Comparison of ENCODE assay signal across 15 cellular contexts in genomic region chr14:76784266-76784874, GRCh38. TPM values are rescaled to one million over a fixed set of nuclear protein-coding genes. Genes with fewer than 3 reads are reported as not detected.
A peak's percentile ranks its signal among the peaks of the same experiment; 100 is the strongest.
DNase-seq lines count a peak whose midpoint lies in the region; ATAC-seq and TF ChIP-seq lines count a peak whose summit lies in the region.
"Had no signal": no experiment of that assay in that cellular context is flagged by ENCODE, and none has a peak within 500 bp of the region (broad histone marks: within the 10 kb centered on the region; RNA-seq: fewer than 3 reads in every experiment).

No MANE protein-coding gene starts in this region.

- H3K4me1 ChIP-seq in CD4-positive, alpha-beta memory T cell (ENCODE audit: insufficient read depth, low read length), result peaks cover 25% of the 10 kb centered on the region

- TF ChIP-seq CTCF in dorsolateral prefrontal cortex (IDR thresholded peaks at IDR 0.05 in 54 of 56, conservative IDR thresholded peaks at IDR 0.05 in 2 of 56; ENCODE audit: low read depth in 1 of 56, partially characterized antibody in 56 of 56), result no peak
- no peak for TF ChIP-seq CTCF in neural crest cell (conservative IDR thresholded peaks at IDR 0.05)

- CTCF ChIA-PET in CD4-positive, alpha-beta memory T cell (lab: Charles Lee; ENCODE audit: partially characterized antibody), result interaction anchor here (1.0 to 10.5 kb wide), 16 partner anchors 13 to 284 kb away, joined by 3 to 209 read pairs (median 6); partner anchors contain the start of genes ANGEL1 and VASH1

- H3K27me3 Mint-ChIP-seq in CD4-positive, alpha-beta memory T cell, result no peaks in the 10 kb centered on the region
- no peaks in the 10 kb centered on the region for H3K27me3 Mint-ChIP-seq in neural crest cell (ENCODE audit: low read depth)

- DNase-seq in CD4-positive, alpha-beta memory T cell, result no peak
- peak in 1 of 10 donors; percentile 26 for DNase-seq in dorsolateral prefrontal cortex
- no peak for DNase-seq in neural crest cell (ENCODE audit: low read depth, low spot score)
- DNase-seq in left colon, result no peak
- no peak for DNase-seq in OCI-M1 (lab: John Stamatoyannopoulos, UW)

- peak overlapping the region; percentile 35 to 95 (median 82) for H3K27ac Mint-ChIP-seq in CD4-positive, alpha-beta memory T cell
- H3K27ac Mint-ChIP-seq in neural crest cell (ENCODE audit: unreplicated experiment), result no peak overlapping the region

- H3K27me3 ChIP-seq in CD4-positive, alpha-beta memory T cell (ENCODE audit: insufficient read depth, low read length), result no peaks in the 10 kb centered on the region
- no peaks in the 10 kb centered on the region for H3K27me3 ChIP-seq in dorsolateral prefrontal cortex
- H3K27me3 ChIP-seq: pancreas had no signal

- POLR2A ChIA-PET in CD4-positive, alpha-beta memory T cell (lab: Charles Lee; ENCODE audit: partially characterized antibody), result interaction anchor here (1.0 to 3.1 kb wide), 4 partner anchors 16 to 74 kb away, joined by 3 to 14 read pairs (median 4); partner anchors contain the start of genes ANGEL1 and VASH1

- H3K4me3 ChIP-seq in CD4-positive, alpha-beta memory T cell (ENCODE audit: low read length in 2 of 2), result no peak overlapping the region
- peak overlapping the region in 1 of 59 donors; percentile 9 for H3K4me3 ChIP-seq in dorsolateral prefrontal cortex
- H3K4me3 ChIP-seq: pancreas had no signal

- no peak overlapping the region for H3K27ac ChIP-seq in CD4-positive, alpha-beta memory T cell (ENCODE audit: low read depth, low read length)
- H3K27ac ChIP-seq in dorsolateral prefrontal cortex, result peak overlapping the region in 54 of 59 donors; percentile 2 to 95 (median 80)
- H3K27ac ChIP-seq: HL-60, pancreas, WERI-Rb-1 had no signal

- no peak overlapping the region for H3K4me3 Mint-ChIP-seq in CD4-positive, alpha-beta memory T cell
- H3K4me3 Mint-ChIP-seq in neural crest cell, result peak overlapping the region; percentile 10

- H3K36me3 Mint-ChIP-seq in CD4-positive, alpha-beta memory T cell, result peaks cover 23 to 50% of the 10 kb centered on the region in 2 donors
- peaks cover 24% of the 10 kb centered on the region for H3K36me3 Mint-ChIP-seq in neural crest cell (ENCODE audit: low read depth)

- H3K4me1 Mint-ChIP-seq in CD4-positive, alpha-beta memory T cell, result peaks cover 13 to 24% (median 14%) of the 10 kb centered on the region in 4 donors
- peaks cover 13% of the 10 kb centered on the region for H3K4me1 Mint-ChIP-seq in neural crest cell

- H3K9me3 ChIP-seq in CD4-positive, alpha-beta memory T cell (ENCODE audit: control insufficient read depth in 1 of 2, low read length in 2 of 2), result no peaks in the 10 kb centered on the region
- H3K9me3 ChIP-seq: pancreas had no signal

- H3K9me3 Mint-ChIP-seq in CD4-positive, alpha-beta memory T cell, result no peaks in the 10 kb centered on the region
- no peaks in the 10 kb centered on the region for H3K9me3 Mint-ChIP-seq in neural crest cell

- intact Hi-C loops in CD4-positive, alpha-beta memory T cell (cut with micrococcal nuclease), result loop anchor here (1.0 to 2.0 kb wide), 2 partner anchors 26 to 74 kb away; no protein-coding TSS in a partner anchor
- intact Hi-C loops in dorsolateral prefrontal cortex (cut with DNase I), result loop anchor here (2.0 kb wide), 4 partner anchors 28 to 78 kb away; partner anchors contain the start of gene ANGEL1 (in 1 of the 2)
- intact Hi-C loops in left colon (cut with DNase I, micrococcal nuclease), result loop anchor here in 1 of 2 donors (5.0 kb wide), 1 partner anchor 67 kb away; no protein-coding TSS in a partner anchor

- ATAC-seq in GM21447 (IDR thresholded peaks at IDR 0.05; ENCODE audit: unreplicated experiment) (peak; percentile 3), left colon (no peak), GM21360 (IDR thresholded peaks at IDR 0.05; ENCODE audit: unreplicated experiment) (no peak)

- peaks cover 22% of the 10 kb centered on the region for H3K36me3 ChIP-seq in CD4-positive, alpha-beta memory T cell (ENCODE audit: insufficient read depth, low read length)

RNA-seq across cellular contexts. Expression of gene VASH1, which starts 23.1 kb away (rescaled TPM):
- total RNA-seq in CD4-positive, alpha-beta memory T cell, result 10 to 100 TPM in 1 of 2 experiments, 1 to 10 TPM in 1; 9.3 to 12.6 TPM
- polyA plus RNA-seq in CD4-positive, alpha-beta memory T cell, result 1 to 10 TPM in 1 of 2 donors, under 1 TPM in 1; 0.59 to 1.8 TPM
- total RNA-seq in dorsolateral prefrontal cortex, result 10 to 100 TPM; 19.4 to 63.3 (median 33.9) TPM
- total RNA-seq in neural crest cell, result 68.1 and 72.0 TPM in 2 replicates
- 1 to 10 TPM; 1.6 to 5.6 TPM for total RNA-seq in left colon

RNA-seq across cellular contexts. Expression of gene ANGEL1, which starts 28.3 kb away (rescaled TPM):
- total RNA-seq in CD4-positive, alpha-beta memory T cell, result 10 to 100 TPM; 26.1 to 28.0 TPM
- polyA plus RNA-seq in CD4-positive, alpha-beta memory T cell, result 10 to 100 TPM; 17.9 to 32.0 TPM
- total RNA-seq in dorsolateral prefrontal cortex (10 to 100 TPM; 25.7 to 56.1 (median 41.1) TPM), neural crest cell (37.2 and 38.8 TPM in 2 replicates), left colon (10 to 100 TPM; 12.9 to 13.2 TPM)

RNA-seq across cellular contexts. Expression of gene LRRC74A, which starts 41.8 kb away (rescaled TPM):
- total RNA-seq in CD4-positive, alpha-beta memory T cell, result not detected
- polyA plus RNA-seq in CD4-positive, alpha-beta memory T cell, result not detected
- total RNA-seq in dorsolateral prefrontal cortex (not detected), neural crest cell (not detected in 2 replicates), left colon (not detected)
- total RNA-seq: epithelial cell of proximal tubule, frontal cortex, liver, pancreas, subcutaneous adipose tissue had no signal
- polyA plus RNA-seq: liver, small intestine had no signal
